21 cellular contexts compared by ENCODE assay signal in genomic region chr16:49967012-49967559, GRCh38.
"Had no signal": no experiment of that assay in that cellular context is flagged by ENCODE, and none has a peak within 500 bp of the region (broad histone marks: within the 10 kb centered on the region; RNA-seq: fewer than 3 reads in every experiment).

No MANE protein-coding gene starts in this region.

- H3K36me3 ChIP-seq: esophagus muscularis mucosa, gastrocnemius medialis, spleen, stomach had no signal

- H3K9me3 ChIP-seq: esophagus muscularis mucosa, gastrocnemius medialis, mucosa of descending colon, psoas muscle, spleen, stomach had no signal

- H3K9me3 Mint-ChIP-seq: dendritic cell treated with granulocyte-macrophage colony-stimulating factor and Interleukin-4, amounts not matched to agents 40 ng/mL and 50 ng/mL, for 4 days; effector memory CD8-positive, alpha-beta T cell had no signal

- H3K27ac Mint-ChIP-seq: dendritic cell treated with granulocyte-macrophage colony-stimulating factor and Interleukin-4, amounts not matched to agents 40 ng/mL and 50 ng/mL, for 4 days; effector memory CD8-positive, alpha-beta T cell; naive thymus-derived CD8-positive, alpha-beta T cell had no signal

- DNase-seq: effector memory CD8-positive, alpha-beta T cell; gastrocnemius medialis; kidney; left colon; mammary epithelial cell; mucosa of descending colon; naive thymus-derived CD8-positive, alpha-beta T cell; psoas muscle; retina; spleen; stimulated activated CD4-positive, alpha-beta T cell treated with anti-CD3 and anti-CD28 coated beads, Interleukin-15, amount 100 ng/mL, for 24 hours; stimulated activated CD4-positive, alpha-beta T cell treated with anti-CD3 and anti-CD28 coated beads, Interleukin-1b, Interleukin-23, amount 100 ng/mL, for 48 hours; stimulated activated CD4-positive, alpha-beta T cell treated with anti-CD3 and anti-CD28 coated beads, Interleukin-4, amount 100 ng/mL, for 24 hours; stimulated activated naive CD4-positive, alpha-beta T cell; stomach; substantia nigra had no signal

- H3K4me1 ChIP-seq: esophagus muscularis mucosa, gastrocnemius medialis, parathyroid adenoma, psoas muscle, spleen had no signal

- H3K4me3 Mint-ChIP-seq: dendritic cell treated with granulocyte-macrophage colony-stimulating factor and Interleukin-4, amounts not matched to agents 40 ng/mL and 50 ng/mL, for 4 days; effector memory CD8-positive, alpha-beta T cell; naive thymus-derived CD8-positive, alpha-beta T cell had no signal

- H3K27ac ChIP-seq: epithelial cell of prostate, esophagus muscularis mucosa, gastrocnemius medialis, parathyroid adenoma, psoas muscle, spleen, stomach had no signal

- H3K4me3 ChIP-seq: esophagus muscularis mucosa, gastrocnemius medialis, mucosa of descending colon, psoas muscle, spleen, stomach had no signal

- H3K36me3 Mint-ChIP-seq: naive thymus-derived CD8-positive, alpha-beta T cell had no signal

- ATAC-seq: effector memory CD8-positive, alpha-beta T cell; gastrocnemius medialis; left colon; mucosa of descending colon; naive thymus-derived CD8-positive, alpha-beta T cell; psoas muscle; sciatic nerve had no signal
